Comparison of ENCODE assay signal across 26 cellular contexts in genomic region chrX:53403535-53403934, GRCh38. TPM values are rescaled to one million over a fixed set of nuclear protein-coding genes. Genes with fewer than 3 reads are reported as not detected.
"Had no signal": no experiment of that assay in that cellular context is flagged by ENCODE, and none has a peak within 500 bp of the region (broad histone marks: within the 10 kb centered on the region; RNA-seq: fewer than 3 reads in every experiment).

No MANE protein-coding gene starts in this region.

- H3K4me1 Mint-ChIP-seq: immature natural killer cell; mesothelial cell of epicardium; naive thymus-derived CD4-positive, alpha-beta T cell; stimulated activated naive B cell treated with anti-CD40 and anti-IgM and Interleukin-4, amounts not matched to agents 10 μg/mL and 1 μg/mL and 100 μg/mL, for 72 hours had no signal

- H3K27ac Mint-ChIP-seq: immature natural killer cell; mesothelial cell of epicardium; natural killer cell treated with Interleukin-12 subunit alpha and Interleukin-12 subunit beta and Interleukin-15 and Interleukin-18, amount 100 ng/mL, for 72 hours; progenitor cell of endocrine pancreas; stimulated activated naive B cell treated with anti-CD40 and anti-IgM and Interleukin-4, amounts not matched to agents 10 μg/mL and 1 μg/mL and 100 μg/mL, for 72 hours had no signal

- DNase-seq: hypothalamus; immature natural killer cell; kidney; left colon; left lung; lower lobe of right lung; mammary epithelial cell; mesenchymal stem cell; naive thymus-derived CD4-positive, alpha-beta T cell; ovary; right lobe of liver; stimulated activated CD4-positive, alpha-beta T cell treated with anti-CD3 and anti-CD28 coated beads, Interleukin-1b, Interleukin-23, amount 100 ng/mL, for 48 hours; stimulated activated CD4-positive, alpha-beta T cell treated with anti-CD3 and anti-CD28 coated beads, Interleukin-2, amount 100 ng/mL, for 48 hours; stimulated activated CD4-positive, alpha-beta T cell treated with anti-CD3 and anti-CD28 coated beads, Interleukin-4, amount 100 ng/mL, for 4 hours; stimulated activated CD8-positive, alpha-beta memory T cell treated with anti-CD3 and anti-CD28 coated beads, Interleukin-4, amount 100 ng/mL, for 48 hours; stimulated activated naive B cell treated with anti-CD40 and anti-IgM and Interleukin-4, amounts not matched to agents 10 μg/mL and 1 μg/mL and 100 μg/mL, for 72 hours; stimulated activated naive CD8-positive, alpha-beta T cell treated with anti-CD3 and anti-CD28 coated beads, Interleukin-15, Interleukin-2, amounts not matched to agents 100 U/mL and 50 U/mL, for 24 hours; stomach; testis; thyroid gland; transverse colon; upper lobe of left lung had no signal

- H3K4me3 Mint-ChIP-seq: immature natural killer cell; mesothelial cell of epicardium; natural killer cell treated with Interleukin-12 subunit alpha and Interleukin-12 subunit beta and Interleukin-15 and Interleukin-18, amount 100 ng/mL, for 72 hours; stimulated activated naive B cell treated with anti-CD40 and anti-IgM and Interleukin-4, amounts not matched to agents 10 μg/mL and 1 μg/mL and 100 μg/mL, for 72 hours had no signal

- H3K9me3 Mint-ChIP-seq: immature natural killer cell; naive thymus-derived CD4-positive, alpha-beta T cell; natural killer cell treated with Interleukin-12 subunit alpha and Interleukin-12 subunit beta and Interleukin-15 and Interleukin-18, amount 100 ng/mL, for 72 hours; stimulated activated naive B cell treated with anti-CD40 and anti-IgM and Interleukin-4, amounts not matched to agents 10 μg/mL and 1 μg/mL and 100 μg/mL, for 72 hours had no signal

- H3K27me3 Mint-ChIP-seq: naive thymus-derived CD4-positive, alpha-beta T cell; natural killer cell treated with Interleukin-12 subunit alpha and Interleukin-12 subunit beta and Interleukin-15 and Interleukin-18, amount 100 ng/mL, for 72 hours; progenitor cell of endocrine pancreas; stimulated activated naive B cell treated with anti-CD40 and anti-IgM and Interleukin-4, amounts not matched to agents 10 μg/mL and 1 μg/mL and 100 μg/mL, for 72 hours had no signal

- ATAC-seq: left colon; left lung; lower lobe of right lung; naive thymus-derived CD4-positive, alpha-beta T cell; natural killer cell treated with Interleukin-12 subunit alpha and Interleukin-12 subunit beta and Interleukin-15 and Interleukin-18, amount 100 ng/mL, for 72 hours; right lobe of liver; stimulated activated naive B cell treated with anti-CD40 and anti-IgM and Interleukin-4, amounts not matched to agents 10 μg/mL and 1 μg/mL and 100 μg/mL, for 72 hours; stimulated activated naive CD8-positive, alpha-beta T cell treated with anti-CD3 and anti-CD28 coated beads, Interleukin-15, Interleukin-2, amounts not matched to agents 100 U/mL and 50 U/mL, for 24 hours had no signal

RNA-seq across cellular contexts. Expression of gene RIBC1, which starts 19.1 kb away (rescaled TPM):
- total RNA-seq: stomach, vagina had no signal
